In the genomic region with DNA sequence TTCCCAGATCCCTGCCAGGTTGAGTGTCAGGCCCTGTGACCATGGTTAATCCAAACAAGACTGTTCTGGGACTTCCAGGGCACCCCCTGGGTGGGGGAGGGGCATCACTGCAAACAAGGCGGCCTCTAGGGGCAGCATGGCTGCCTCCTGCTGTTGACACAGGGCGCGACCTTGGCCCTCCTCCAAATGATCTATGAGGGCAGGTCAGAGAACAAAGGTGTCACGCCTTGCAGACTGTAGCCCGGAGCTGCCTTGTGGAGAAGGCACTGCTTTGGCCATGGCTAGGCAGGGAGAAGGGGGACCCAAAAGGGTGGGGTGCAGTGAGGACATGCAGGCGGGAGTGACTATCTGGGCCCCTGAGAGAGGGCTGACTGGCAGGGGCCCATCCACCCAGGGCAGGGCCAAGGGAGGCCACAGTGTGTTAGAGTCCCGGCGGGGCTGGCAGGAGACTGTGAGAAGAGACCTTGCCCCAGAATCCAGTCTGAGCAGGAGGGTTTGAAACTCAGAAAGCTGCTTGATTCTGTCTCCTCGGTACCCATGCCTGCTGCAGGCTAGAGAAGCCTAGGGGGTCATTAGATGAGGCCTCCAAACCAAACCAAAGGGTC, we compare ENCODE assay signal across 1 cellular context.
TF ChIP-seq lines count a peak whose summit lies in the region.

No MANE protein-coding gene starts in this region.

TF ChIP-seq in HepG2, 621 proteins besides CTCF, POLR2A, EP300 and RAD21 (continues in another document):
- TF ChIP-seq, protein P1, sequence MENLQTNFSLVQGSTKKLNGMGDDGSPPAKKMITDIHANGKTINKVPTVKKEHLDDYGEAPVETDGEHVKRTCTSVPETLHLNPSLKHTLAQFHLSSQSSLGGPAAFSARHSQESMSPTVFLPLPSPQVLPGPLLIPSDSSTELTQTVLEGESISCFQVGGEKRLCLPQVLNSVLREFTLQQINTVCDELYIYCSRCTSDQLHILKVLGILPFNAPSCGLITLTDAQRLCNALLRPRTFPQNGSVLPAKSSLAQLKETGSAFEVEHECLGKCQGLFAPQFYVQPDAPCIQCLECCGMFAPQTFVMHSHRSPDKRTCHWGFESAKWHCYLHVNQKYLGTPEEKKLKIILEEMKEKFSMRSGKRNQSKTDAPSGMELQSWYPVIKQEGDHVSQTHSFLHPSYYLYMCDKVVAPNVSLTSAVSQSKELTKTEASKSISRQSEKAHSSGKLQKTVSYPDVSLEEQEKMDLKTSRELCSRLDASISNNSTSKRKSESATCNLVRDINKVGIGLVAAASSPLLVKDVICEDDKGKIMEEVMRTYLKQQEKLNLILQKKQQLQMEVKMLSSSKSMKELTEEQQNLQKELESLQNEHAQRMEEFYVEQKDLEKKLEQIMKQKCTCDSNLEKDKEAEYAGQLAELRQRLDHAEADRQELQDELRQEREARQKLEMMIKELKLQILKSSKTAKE (CRISPR knock-in tag; IDR thresholded peaks at IDR 0.05; ENCODE audit: borderline replicate concordance) = peak; percentile 90
- TF ChIP-seq RFX1 (IDR thresholded peaks at IDR 0.05) (no peak), ZNF337 (CRISPR knock-in tag; IDR thresholded peaks at IDR 0.05; ENCODE audit: borderline replicate concordance, low read depth) (peak; percentile 81; the same call in 1 of the 2 replicates), MIER3 (CRISPR knock-in tag; IDR thresholded peaks at IDR 0.05; ENCODE audit: borderline replicate concordance) (peak; percentile 99; the same call in 1 of the 2 replicates), TOPORS (CRISPR knock-in tag; IDR thresholded peaks at IDR 0.05) (peak; percentile 66; the same call in 1 of the 2 replicates), SALL2 (CRISPR knock-in tag; IDR thresholded peaks at IDR 0.05) (peak; percentile 68; the same call in 1 of the 2 replicates), ZNF558 (CRISPR knock-in tag; IDR thresholded peaks at IDR 0.05; ENCODE audit: borderline replicate concordance) (peak; percentile 51; the same call in 1 of the 2 replicates), ZNF382 (CRISPR knock-in tag; IDR thresholded peaks at IDR 0.05; ENCODE audit: borderline replicate concordance) (no peak), MEIS2 (CRISPR knock-in tag; IDR thresholded peaks at IDR 0.05) (peak; percentile 93; the same call in 1 of the 2 replicates), HOXA7 (CRISPR knock-in tag; IDR thresholded peaks at IDR 0.05) (no peak), EHMT2 (IDR thresholded peaks at IDR 0.05; ENCODE audit: borderline replicate concordance, low read depth, low read length) (peak; percentile 64; the same call in 1 of the 2 replicates), MIER2 (CRISPR knock-in tag; IDR thresholded peaks at IDR 0.05) (peak; percentile 90), CHD2 (IDR thresholded peaks at IDR 0.05; ENCODE audit: low read depth, low read length) (peak; percentile 79; the same call in 1 of the 2 replicates), YEATS2 (CRISPR knock-in tag; IDR thresholded peaks at IDR 0.05; ENCODE audit: borderline replicate concordance) (peak; percentile 75; the same call in 1 of the 2 replicates), CBX2 (IDR thresholded peaks at IDR 0.05; ENCODE audit: low read depth, low read length) (no peak), CBX2 (CRISPR knock-in tag; IDR thresholded peaks at IDR 0.05; ENCODE audit: low read depth) (no peak), ZNF138 (CRISPR knock-in tag; IDR thresholded peaks at IDR 0.05; ENCODE audit: low read depth) (no peak), ZNF264 (CRISPR knock-in tag; IDR thresholded peaks at IDR 0.05) (peak; percentile 78; the same call in 1 of the 2 replicates), ZNF333 (CRISPR knock-in tag; IDR thresholded peaks at IDR 0.05; ENCODE audit: borderline replicate concordance) (peak; percentile 77; the same call in 1 of the 2 replicates), ZNF709 (CRISPR knock-in tag; IDR thresholded peaks at IDR 0.05) (peak; percentile 78; the same call in 1 of the 2 replicates), RORA (CRISPR knock-in tag; IDR thresholded peaks at IDR 0.05) (no peak), NCOA1 (CRISPR knock-in tag; IDR thresholded peaks at IDR 0.05) (peak; percentile 69; the same call in 1 of the 2 replicates), IKZF1 (IDR thresholded peaks at IDR 0.05) (no peak), KDM3A (CRISPR knock-in tag; IDR thresholded peaks at IDR 0.05; ENCODE audit: low read depth) (peak; percentile 96), MED1 (CRISPR knock-in tag; IDR thresholded peaks at IDR 0.05) (peak; percentile 84), ADNP (CRISPR knock-in tag; IDR thresholded peaks at IDR 0.05) (peak; percentile 40; the same call in 1 of the 2 replicates), ETV5 (CRISPR knock-in tag; IDR thresholded peaks at IDR 0.05; ENCODE audit: borderline replicate concordance) (peak; percentile 61; the same call in 1 of the 2 replicates), HOXD1 (CRISPR knock-in tag; IDR thresholded peaks at IDR 0.05) (peak; percentile 85), ATF7-NPFF (CRISPR knock-in tag; IDR thresholded peaks at IDR 0.05; ENCODE audit: low read depth) (peak; percentile 93), NFE2L2 (IDR thresholded peaks at IDR 0.05; ENCODE audit: low read length) (0 out of 2 replicates have a peak, but pooled peaks have one; percentile 20), ZNF724P (CRISPR knock-in tag; IDR thresholded peaks at IDR 0.05; ENCODE audit: borderline replicate concordance) (peak; percentile 88; the same call in 1 of the 2 replicates), NAIF1 (CRISPR knock-in tag; IDR thresholded peaks at IDR 0.05; ENCODE audit: borderline replicate concordance) (no peak), ZNF17 (CRISPR knock-in tag; IDR thresholded peaks at IDR 0.05) (0 out of 2 replicates have a peak, but pooled peaks have one; percentile 65), EEA1 (CRISPR knock-in tag; IDR thresholded peaks at IDR 0.05; ENCODE audit: borderline replicate concordance) (no peak), ZEB1 (IDR thresholded peaks at IDR 0.05; ENCODE audit: insufficient replicate concordance, low read depth) (peak; percentile 65), NCOR1 (IDR thresholded peaks at IDR 0.05; ENCODE audit: borderline replicate concordance, low read length) (peak; percentile 93), RELA (CRISPR knock-in tag; IDR thresholded peaks at IDR 0.05) (peak; percentile 83; the same call in 1 of the 2 replicates), ZNF678 (CRISPR knock-in tag; IDR thresholded peaks at IDR 0.05) (peak; percentile 75; the same call in 1 of the 2 replicates), GABPB1 (CRISPR knock-in tag; IDR thresholded peaks at IDR 0.05) (peak; percentile 68), ZNF501 (CRISPR knock-in tag; IDR thresholded peaks at IDR 0.05) (peak; percentile 90), TBX3 (IDR thresholded peaks at IDR 0.05; ENCODE audit: borderline replicate concordance) (peak; percentile 90), DR1 (CRISPR knock-in tag; IDR thresholded peaks at IDR 0.05) (peak; percentile 49; the same call in 1 of the 2 replicates)
- TF ChIP-seq, protein P2, sequence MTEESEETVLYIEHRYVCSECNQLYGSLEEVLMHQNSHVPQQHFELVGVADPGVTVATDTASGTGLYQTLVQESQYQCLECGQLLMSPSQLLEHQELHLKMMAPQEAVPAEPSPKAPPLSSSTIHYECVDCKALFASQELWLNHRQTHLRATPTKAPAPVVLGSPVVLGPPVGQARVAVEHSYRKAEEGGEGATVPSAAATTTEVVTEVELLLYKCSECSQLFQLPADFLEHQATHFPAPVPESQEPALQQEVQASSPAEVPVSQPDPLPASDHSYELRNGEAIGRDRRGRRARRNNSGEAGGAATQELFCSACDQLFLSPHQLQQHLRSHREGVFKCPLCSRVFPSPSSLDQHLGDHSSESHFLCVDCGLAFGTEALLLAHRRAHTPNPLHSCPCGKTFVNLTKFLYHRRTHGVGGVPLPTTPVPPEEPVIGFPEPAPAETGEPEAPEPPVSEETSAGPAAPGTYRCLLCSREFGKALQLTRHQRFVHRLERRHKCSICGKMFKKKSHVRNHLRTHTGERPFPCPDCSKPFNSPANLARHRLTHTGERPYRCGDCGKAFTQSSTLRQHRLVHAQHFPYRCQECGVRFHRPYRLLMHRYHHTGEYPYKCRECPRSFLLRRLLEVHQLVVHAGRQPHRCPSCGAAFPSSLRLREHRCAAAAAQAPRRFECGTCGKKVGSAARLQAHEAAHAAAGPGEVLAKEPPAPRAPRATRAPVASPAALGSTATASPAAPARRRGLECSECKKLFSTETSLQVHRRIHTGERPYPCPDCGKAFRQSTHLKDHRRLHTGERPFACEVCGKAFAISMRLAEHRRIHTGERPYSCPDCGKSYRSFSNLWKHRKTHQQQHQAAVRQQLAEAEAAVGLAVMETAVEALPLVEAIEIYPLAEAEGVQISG (CRISPR knock-in tag; IDR thresholded peaks at IDR 0.05) = peak; percentile 90
- TF ChIP-seq, protein P3, sequence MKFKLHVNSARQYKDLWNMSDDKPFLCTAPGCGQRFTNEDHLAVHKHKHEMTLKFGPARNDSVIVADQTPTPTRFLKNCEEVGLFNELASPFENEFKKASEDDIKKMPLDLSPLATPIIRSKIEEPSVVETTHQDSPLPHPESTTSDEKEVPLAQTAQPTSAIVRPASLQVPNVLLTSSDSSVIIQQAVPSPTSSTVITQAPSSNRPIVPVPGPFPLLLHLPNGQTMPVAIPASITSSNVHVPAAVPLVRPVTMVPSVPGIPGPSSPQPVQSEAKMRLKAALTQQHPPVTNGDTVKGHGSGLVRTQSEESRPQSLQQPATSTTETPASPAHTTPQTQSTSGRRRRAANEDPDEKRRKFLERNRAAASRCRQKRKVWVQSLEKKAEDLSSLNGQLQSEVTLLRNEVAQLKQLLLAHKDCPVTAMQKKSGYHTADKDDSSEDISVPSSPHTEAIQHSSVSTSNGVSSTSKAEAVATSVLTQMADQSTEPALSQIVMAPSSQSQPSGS (CRISPR knock-in tag; IDR thresholded peaks at IDR 0.05) = peak; percentile 83
- TF ChIP-seq, protein P4, sequence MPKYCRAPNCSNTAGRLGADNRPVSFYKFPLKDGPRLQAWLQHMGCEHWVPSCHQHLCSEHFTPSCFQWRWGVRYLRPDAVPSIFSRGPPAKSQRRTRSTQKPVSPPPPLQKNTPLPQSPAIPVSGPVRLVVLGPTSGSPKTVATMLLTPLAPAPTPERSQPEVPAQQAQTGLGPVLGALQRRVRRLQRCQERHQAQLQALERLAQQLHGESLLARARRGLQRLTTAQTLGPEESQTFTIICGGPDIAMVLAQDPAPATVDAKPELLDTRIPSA (CRISPR knock-in tag; IDR thresholded peaks at IDR 0.05; ENCODE audit: borderline replicate concordance) = 0 out of 2 replicates have a peak, but pooled peaks have one; percentile 36
- TF ChIP-seq, protein P5, sequence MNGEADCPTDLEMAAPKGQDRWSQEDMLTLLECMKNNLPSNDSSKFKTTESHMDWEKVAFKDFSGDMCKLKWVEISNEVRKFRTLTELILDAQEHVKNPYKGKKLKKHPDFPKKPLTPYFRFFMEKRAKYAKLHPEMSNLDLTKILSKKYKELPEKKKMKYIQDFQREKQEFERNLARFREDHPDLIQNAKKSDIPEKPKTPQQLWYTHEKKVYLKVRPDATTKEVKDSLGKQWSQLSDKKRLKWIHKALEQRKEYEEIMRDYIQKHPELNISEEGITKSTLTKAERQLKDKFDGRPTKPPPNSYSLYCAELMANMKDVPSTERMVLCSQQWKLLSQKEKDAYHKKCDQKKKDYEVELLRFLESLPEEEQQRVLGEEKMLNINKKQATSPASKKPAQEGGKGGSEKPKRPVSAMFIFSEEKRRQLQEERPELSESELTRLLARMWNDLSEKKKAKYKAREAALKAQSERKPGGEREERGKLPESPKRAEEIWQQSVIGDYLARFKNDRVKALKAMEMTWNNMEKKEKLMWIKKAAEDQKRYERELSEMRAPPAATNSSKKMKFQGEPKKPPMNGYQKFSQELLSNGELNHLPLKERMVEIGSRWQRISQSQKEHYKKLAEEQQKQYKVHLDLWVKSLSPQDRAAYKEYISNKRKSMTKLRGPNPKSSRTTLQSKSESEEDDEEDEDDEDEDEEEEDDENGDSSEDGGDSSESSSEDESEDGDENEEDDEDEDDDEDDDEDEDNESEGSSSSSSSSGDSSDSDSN (CRISPR knock-in tag; IDR thresholded peaks at IDR 0.05) = peak; percentile 66; the same call in 1 of the 2 replicates
- TF ChIP-seq, protein P6, sequence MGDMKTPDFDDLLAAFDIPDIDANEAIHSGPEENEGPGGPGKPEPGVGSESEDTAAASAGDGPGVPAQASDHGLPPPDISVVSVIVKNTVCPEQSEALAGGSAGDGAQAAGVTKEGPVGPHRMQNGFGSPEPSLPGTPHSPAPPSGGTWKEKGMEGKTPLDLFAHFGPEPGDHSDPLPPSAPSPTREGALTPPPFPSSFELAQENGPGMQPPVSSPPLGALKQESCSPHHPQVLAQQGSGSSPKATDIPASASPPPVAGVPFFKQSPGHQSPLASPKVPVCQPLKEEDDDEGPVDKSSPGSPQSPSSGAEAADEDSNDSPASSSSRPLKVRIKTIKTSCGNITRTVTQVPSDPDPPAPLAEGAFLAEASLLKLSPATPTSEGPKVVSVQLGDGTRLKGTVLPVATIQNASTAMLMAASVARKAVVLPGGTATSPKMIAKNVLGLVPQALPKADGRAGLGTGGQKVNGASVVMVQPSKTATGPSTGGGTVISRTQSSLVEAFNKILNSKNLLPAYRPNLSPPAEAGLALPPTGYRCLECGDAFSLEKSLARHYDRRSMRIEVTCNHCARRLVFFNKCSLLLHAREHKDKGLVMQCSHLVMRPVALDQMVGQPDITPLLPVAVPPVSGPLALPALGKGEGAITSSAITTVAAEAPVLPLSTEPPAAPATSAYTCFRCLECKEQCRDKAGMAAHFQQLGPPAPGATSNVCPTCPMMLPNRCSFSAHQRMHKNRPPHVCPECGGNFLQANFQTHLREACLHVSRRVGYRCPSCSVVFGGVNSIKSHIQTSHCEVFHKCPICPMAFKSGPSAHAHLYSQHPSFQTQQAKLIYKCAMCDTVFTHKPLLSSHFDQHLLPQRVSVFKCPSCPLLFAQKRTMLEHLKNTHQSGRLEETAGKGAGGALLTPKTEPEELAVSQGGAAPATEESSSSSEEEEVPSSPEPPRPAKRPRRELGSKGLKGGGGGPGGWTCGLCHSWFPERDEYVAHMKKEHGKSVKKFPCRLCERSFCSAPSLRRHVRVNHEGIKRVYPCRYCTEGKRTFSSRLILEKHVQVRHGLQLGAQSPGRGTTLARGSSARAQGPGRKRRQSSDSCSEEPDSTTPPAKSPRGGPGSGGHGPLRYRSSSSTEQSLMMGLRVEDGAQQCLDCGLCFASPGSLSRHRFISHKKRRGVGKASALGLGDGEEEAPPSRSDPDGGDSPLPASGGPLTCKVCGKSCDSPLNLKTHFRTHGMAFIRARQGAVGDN (CRISPR knock-in tag; IDR thresholded peaks at IDR 0.05) = peak; percentile 94
- TF ChIP-seq, protein P7, sequence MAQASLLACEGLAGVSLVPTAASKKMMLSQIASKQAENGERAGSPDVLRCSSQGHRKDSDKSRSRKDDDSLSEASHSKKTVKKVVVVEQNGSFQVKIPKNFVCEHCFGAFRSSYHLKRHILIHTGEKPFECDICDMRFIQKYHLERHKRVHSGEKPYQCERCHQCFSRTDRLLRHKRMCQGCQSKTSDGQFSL (CRISPR knock-in tag; IDR thresholded peaks at IDR 0.05) = peak; percentile 87
- TF ChIP-seq, protein P8, sequence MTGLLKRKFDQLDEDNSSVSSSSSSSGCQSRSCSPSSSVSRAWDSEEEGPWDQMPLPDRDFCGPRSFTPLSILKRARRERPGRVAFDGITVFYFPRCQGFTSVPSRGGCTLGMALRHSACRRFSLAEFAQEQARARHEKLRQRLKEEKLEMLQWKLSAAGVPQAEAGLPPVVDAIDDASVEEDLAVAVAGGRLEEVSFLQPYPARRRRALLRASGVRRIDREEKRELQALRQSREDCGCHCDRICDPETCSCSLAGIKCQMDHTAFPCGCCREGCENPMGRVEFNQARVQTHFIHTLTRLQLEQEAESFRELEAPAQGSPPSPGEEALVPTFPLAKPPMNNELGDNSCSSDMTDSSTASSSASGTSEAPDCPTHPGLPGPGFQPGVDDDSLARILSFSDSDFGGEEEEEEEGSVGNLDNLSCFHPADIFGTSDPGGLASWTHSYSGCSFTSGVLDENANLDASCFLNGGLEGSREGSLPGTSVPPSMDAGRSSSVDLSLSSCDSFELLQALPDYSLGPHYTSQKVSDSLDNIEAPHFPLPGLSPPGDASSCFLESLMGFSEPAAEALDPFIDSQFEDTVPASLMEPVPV (CRISPR knock-in tag; IDR thresholded peaks at IDR 0.05) = peak; percentile 73; the same call in 1 of the 2 replicates
